8 cellular contexts compared by ENCODE assay signal in the genomic region with DNA sequence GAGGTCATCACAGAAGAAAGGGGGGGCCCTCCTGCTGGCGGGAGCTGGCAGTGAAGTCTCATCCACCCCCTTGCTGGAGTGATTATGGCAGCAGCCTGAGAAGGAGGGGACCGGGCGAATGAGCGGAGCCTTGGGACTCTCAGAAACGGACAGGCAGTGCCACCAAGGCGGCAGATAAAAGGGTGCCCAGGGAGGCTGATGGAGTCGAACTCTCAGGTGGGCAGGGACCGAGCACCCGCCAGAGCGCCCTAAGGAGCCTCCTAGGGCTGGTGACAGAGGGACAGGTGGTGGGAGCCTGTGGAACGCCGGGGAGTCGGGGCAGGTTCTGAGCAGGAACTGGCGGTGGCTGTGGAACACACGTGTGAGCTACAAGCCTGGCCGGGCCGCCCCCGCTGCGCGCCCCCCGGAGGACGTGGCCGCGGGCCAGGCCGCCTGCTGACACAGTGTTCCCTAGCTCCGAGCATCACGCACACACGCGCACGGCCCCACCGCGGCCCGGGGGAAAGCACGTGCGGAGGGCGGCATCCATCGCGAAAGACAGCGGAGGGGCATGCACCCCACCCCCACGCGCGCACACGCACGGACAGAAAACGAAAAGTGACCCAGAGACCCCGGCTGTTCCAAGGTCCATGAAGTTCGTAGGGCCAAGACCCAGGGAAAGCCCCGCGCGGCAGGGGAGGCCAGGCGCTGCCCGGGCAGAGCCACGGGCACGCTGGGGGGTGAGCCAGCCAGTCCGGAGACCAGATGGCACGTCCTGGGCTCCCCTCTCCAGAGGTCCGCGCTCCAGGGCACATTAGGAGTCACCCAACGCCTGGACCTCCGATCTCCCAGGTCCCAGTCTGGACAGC. TPM values are rescaled to one million over a fixed set of nuclear protein-coding genes. Genes with fewer than 3 reads are reported as not detected.
DNase-seq lines count a peak whose midpoint lies in the region; ATAC-seq and TF ChIP-seq lines count a peak whose summit lies in the region.

No MANE protein-coding gene starts in this region.

- peak; percentile 38 for ATAC-seq in GM21528 (IDR thresholded peaks at IDR 0.05; ENCODE audit: low FRiP score, unreplicated experiment)
- ATAC-seq in GM18520 (IDR thresholded peaks at IDR 0.05; ENCODE audit: unreplicated experiment), result no peak

- 3 to 5% methylated on average over 52 to 57 of the region's 60 CpGs for WGBS in mesodermal cell (ENCODE audit: insufficient coverage in 2 of 2), 2 experiments

- H3K4me3 ChIP-seq in WERI-Rb-1 (ENCODE audit: low read depth, low read length) (peak overlapping the region; percentile 74), mesodermal cell (ENCODE audit: extremely low read depth, insufficient read depth, low read length, poor library complexity, severe bottlenecking) (peak overlapping the region; percentile 66)

- peaks cover 18% of the 10 kb centered on the region for H3K4me1 ChIP-seq in mesodermal cell (ENCODE audit: control insufficient read depth, insufficient read depth, low read length, poor library complexity, severe bottlenecking)

- peak overlapping the region; percentile 77 for H3K27ac ChIP-seq in WERI-Rb-1
- peak overlapping the region; percentile 64 for H3K27ac ChIP-seq in mesodermal cell (ENCODE audit: low read depth, low read length, severe bottlenecking)

- peaks cover 27% of the 10 kb centered on the region for H3K36me3 ChIP-seq in WERI-Rb-1
- peaks cover 36% of the 10 kb centered on the region for H3K36me3 ChIP-seq in mesodermal cell (ENCODE audit: control insufficient read depth, insufficient read depth, low read length)

- 0 out of 2 replicates have a peak, but pooled peaks have one; percentile 23 for TF ChIP-seq CTCF in WERI-Rb-1 (IDR thresholded peaks at IDR 0.05; ENCODE audit: low read depth, low read length)

- H3K27me3 ChIP-seq in WERI-Rb-1 (ENCODE audit: insufficient read depth, low read depth, severe bottlenecking), result no peaks in the 10 kb centered on the region

- H3K9me3 ChIP-seq in WERI-Rb-1 (ENCODE audit: severe bottlenecking) (no peaks in the 10 kb centered on the region), mesodermal cell (ENCODE audit: control insufficient read depth, low read length) (no peaks in the 10 kb centered on the region)

- peak; percentile 62 for DNase-seq in EL
- DNase-seq in HuH-7.5 (ENCODE audit: low spot score), result peak; percentile 86
- peak; percentile 60 for DNase-seq in WERI-Rb-1
- DNase-seq in effector CD8-positive, alpha-beta T cell (lab: John Stamatoyannopoulos, UW), result peak; percentile 2
- peak; percentile 36 to 60 for DNase-seq in stimulated activated CD8-positive, alpha-beta memory T cell treated with anti-CD3 and anti-CD28 coated beads, Interleukin-7, amount 100 ng/mL, for 4 hours (ENCODE audit: low read depth in 2 of 2)

RNA-seq across cellular contexts. Expression of a gene that starts 1.0 kb away (rescaled TPM):
- 15.1 TPM for polyA plus RNA-seq in mesodermal cell (2013, experiment 1 of 2)
- polyA plus RNA-seq in mesodermal cell (2013, experiment 2 of 2), result 10.5 TPM

RNA-seq across cellular contexts. Expression of a gene that starts 38.8 kb away (rescaled TPM):
- polyA plus RNA-seq in mesodermal cell (2013, experiment 1 of 2), result 190 TPM
- 169 TPM for polyA plus RNA-seq in mesodermal cell (2013, experiment 2 of 2)

RNA-seq across cellular contexts. Expression of a gene that starts 38.9 kb away (rescaled TPM):
- polyA plus RNA-seq in mesodermal cell (2013, experiment 1 of 2), result 37.0 TPM
- polyA plus RNA-seq in mesodermal cell (2013, experiment 2 of 2), result 27.9 TPM

RNA-seq across cellular contexts. Expression of a gene that starts 53.1 kb away (rescaled TPM):
- 0.92 TPM for polyA plus RNA-seq in mesodermal cell (2013, experiment 1 of 2)
- polyA plus RNA-seq in mesodermal cell (2013, experiment 2 of 2), result not detected

Comparison
In these comparisons a context has a peak if more than half of its experiments do, and no peak if none do; other contexts are left out.
1. DNase-seq: peak in every context shown above with its lines; median percentile 86 in HuH-7.5; 62 in EL; 60 in WERI-Rb-1; 48 in stimulated activated CD8-positive, alpha-beta memory T cell treated with anti-CD3 and anti-CD28 coated beads, Interleukin-7, amount 100 ng/mL, for 4 hours; 2 in effector CD8-positive, alpha-beta T cell.